Comparison of ENCODE assay signal across 1 cellular context in the genomic region with DNA sequence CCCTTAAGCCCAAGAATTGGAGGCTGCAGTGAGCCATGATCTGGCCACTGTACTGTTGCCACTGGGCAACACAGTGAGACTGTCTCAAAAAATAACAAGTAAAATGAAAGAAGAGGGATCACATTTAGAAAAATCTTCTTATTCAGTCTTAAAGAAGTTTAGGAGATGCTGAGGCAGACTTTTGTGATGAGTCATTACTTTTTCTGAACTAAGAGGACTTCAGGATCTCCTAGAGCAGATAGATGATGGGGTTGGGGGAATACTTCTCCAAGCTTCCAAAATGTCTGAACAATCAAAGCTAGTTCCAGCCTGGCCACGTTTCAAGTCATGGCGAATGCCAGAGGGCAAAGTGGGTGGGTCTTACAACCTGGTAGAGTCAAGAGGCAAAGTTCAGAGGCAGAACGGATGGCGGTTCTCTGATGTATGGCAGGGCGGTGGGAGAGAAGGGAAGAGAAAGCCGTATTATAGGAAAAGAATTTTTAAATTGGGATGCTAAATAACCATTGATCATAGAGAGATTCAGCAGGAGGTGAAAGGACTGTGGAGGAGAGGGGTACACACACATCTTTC.
TF ChIP-seq lines count a peak whose summit lies in the region.

No MANE protein-coding gene starts in this region.

TF ChIP-seq in HepG2, 621 proteins besides CTCF, POLR2A, EP300 and RAD21 (continued from another document):
- 0 out of 2 replicates have a peak, but pooled peaks have one; percentile 25 for TF ChIP-seq HIC2 (CRISPR knock-in tag; IDR thresholded peaks at IDR 0.05; ENCODE audit: low read depth)
- TF ChIP-seq, protein P1, sequence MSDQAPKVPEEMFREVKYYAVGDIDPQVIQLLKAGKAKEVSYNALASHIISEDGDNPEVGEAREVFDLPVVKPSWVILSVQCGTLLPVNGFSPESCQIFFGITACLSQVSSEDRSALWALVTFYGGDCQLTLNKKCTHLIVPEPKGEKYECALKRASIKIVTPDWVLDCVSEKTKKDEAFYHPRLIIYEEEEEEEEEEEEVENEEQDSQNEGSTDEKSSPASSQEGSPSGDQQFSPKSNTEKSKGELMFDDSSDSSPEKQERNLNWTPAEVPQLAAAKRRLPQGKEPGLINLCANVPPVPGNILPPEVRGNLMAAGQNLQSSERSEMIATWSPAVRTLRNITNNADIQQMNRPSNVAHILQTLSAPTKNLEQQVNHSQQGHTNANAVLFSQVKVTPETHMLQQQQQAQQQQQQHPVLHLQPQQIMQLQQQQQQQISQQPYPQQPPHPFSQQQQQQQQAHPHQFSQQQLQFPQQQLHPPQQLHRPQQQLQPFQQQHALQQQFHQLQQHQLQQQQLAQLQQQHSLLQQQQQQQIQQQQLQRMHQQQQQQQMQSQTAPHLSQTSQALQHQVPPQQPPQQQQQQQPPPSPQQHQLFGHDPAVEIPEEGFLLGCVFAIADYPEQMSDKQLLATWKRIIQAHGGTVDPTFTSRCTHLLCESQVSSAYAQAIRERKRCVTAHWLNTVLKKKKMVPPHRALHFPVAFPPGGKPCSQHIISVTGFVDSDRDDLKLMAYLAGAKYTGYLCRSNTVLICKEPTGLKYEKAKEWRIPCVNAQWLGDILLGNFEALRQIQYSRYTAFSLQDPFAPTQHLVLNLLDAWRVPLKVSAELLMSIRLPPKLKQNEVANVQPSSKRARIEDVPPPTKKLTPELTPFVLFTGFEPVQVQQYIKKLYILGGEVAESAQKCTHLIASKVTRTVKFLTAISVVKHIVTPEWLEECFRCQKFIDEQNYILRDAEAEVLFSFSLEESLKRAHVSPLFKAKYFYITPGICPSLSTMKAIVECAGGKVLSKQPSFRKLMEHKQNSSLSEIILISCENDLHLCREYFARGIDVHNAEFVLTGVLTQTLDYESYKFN (CRISPR knock-in tag; conservative IDR thresholded peaks at IDR 0.05) = peak; percentile 43; the same call in 1 of the 2 replicates
- TF ChIP-seq HNRNPL (IDR thresholded peaks at IDR 0.05; ENCODE audit: low read depth, low read length) = no peak
- TF ChIP-seq HNF4G (IDR thresholded peaks at IDR 0.05; ENCODE audit: borderline replicate concordance, low read depth, low read length) = peak; percentile 61; the same call in 1 of the 2 replicates
- TF ChIP-seq HNF4G (CRISPR knock-in tag; IDR thresholded peaks at IDR 0.05; ENCODE audit: borderline replicate concordance, low read depth) = no peak
- TF ChIP-seq SNAPC2 (CRISPR knock-in tag; IDR thresholded peaks at IDR 0.05) = no peak
- TF ChIP-seq NR2F6 (IDR thresholded peaks at IDR 0.05) = peak; percentile 26; the same call in 1 of the 2 replicates
- no peak for TF ChIP-seq NR2F6 (CRISPR knock-in tag; IDR thresholded peaks at IDR 0.05)
- TF ChIP-seq SMARCC2 (IDR thresholded peaks at IDR 0.05) = no peak
TF ChIP-seq in HepG2: peak in this region for 31.
